In genomic region chr4:31078661-31079060, GRCh38 we compare ENCODE assay signal across 18 cellular contexts.
DNase-seq lines count a peak whose midpoint lies in the region; ATAC-seq and TF ChIP-seq lines count a peak whose summit lies in the region.
"Had no signal": no experiment of that assay in that cellular context is flagged by ENCODE, and none has a peak within 500 bp of the region (broad histone marks: within the 10 kb centered on the region; RNA-seq: fewer than 3 reads in every experiment).

No MANE protein-coding gene starts in this region.

- BruUV-seq in IMR-90 (replicated peaks; lab: Mats Ljungman, UMichigan), result no TSS peak

- no peak for TF ChIP-seq RAD21 in IMR-90 (IDR thresholded peaks at IDR 0.05; ENCODE audit: low read length)

- H3K4me1 ChIP-seq in IMR-90 (ENCODE audit: control insufficient read depth, insufficient read depth, low read length) (no peaks in the 10 kb centered on the region), left ventricle myocardium inferior (peaks cover 3% of the 10 kb centered on the region)
- H3K4me1 ChIP-seq: BLaER1 had no signal

- no peaks in the 10 kb centered on the region for H3K9me1 ChIP-seq in IMR-90 (ENCODE audit: insufficient read depth, low read length)

- no peak overlapping the region for H4K5ac ChIP-seq in IMR-90 (ENCODE audit: low read depth, low read length)

- H3K79me1 ChIP-seq in IMR-90 (ENCODE audit: low read depth in 1 of 2, low read length in 2 of 2), result no peaks in the 10 kb centered on the region

- no peak overlapping the region for H2AK5ac ChIP-seq in IMR-90 (ENCODE audit: low read depth, low read length)

- no peak overlapping the region for H2BK15ac ChIP-seq in IMR-90 (ENCODE audit: low read depth, low read length)

- no peak overlapping the region for H3K14ac ChIP-seq in IMR-90 (replicated peaks; ENCODE audit: low read depth, low read length)

- H3K4me2 ChIP-seq in IMR-90 (ENCODE audit: low read depth, low read length), result no peak overlapping the region
- H3K4me2 ChIP-seq: BLaER1, GM23338 had no signal

- H3K9me3 ChIP-seq in IMR-90 (ENCODE audit: control insufficient read depth, insufficient read depth, low read length), result no peaks in the 10 kb centered on the region
- H3K9me3 ChIP-seq in left ventricle myocardium inferior (replicated peaks), result no peaks in the 10 kb centered on the region
- H3K9me3 ChIP-seq: BLaER1 had no signal

- H3K27ac ChIP-seq in IMR-90 (ENCODE audit: insufficient read depth, low read length), result no peak overlapping the region
- no peak overlapping the region for H3K27ac ChIP-seq in left ventricle myocardium inferior (replicated peaks)
- H3K27ac ChIP-seq: BLaER1, C4-2B had no signal

- TF ChIP-seq CTCF in IMR-90 (conservative IDR thresholded peaks at IDR 0.05; ENCODE audit: low read depth, low read length), result no peak
- no peak for TF ChIP-seq CTCF in left ventricle myocardium inferior (IDR thresholded peaks at IDR 0.05; ENCODE audit: borderline replicate concordance)

- H3K4me3 ChIP-seq in IMR-90 (ENCODE audit: insufficient read depth, low read depth, low read length), result no peak overlapping the region
- H3K4me3 ChIP-seq in left ventricle myocardium inferior, result no peak overlapping the region
- H3K4me3 ChIP-seq: BLaER1, GM12878, GM23338 had no signal

- no peak overlapping the region for H3K23ac ChIP-seq in IMR-90 (ENCODE audit: low read depth, low read length)

- H4K8ac ChIP-seq in IMR-90 (ENCODE audit: low read depth in 2 of 2, low read length in 2 of 2), result no peak overlapping the region

- no peak overlapping the region for H3K9ac ChIP-seq in IMR-90 (ENCODE audit: low read depth, low read length)
- H3K9ac ChIP-seq: BLaER1 had no signal

- H4K20me1 ChIP-seq in IMR-90 (ENCODE audit: insufficient read depth, low read length), result no peaks in the 10 kb centered on the region
- H4K20me1 ChIP-seq: BLaER1 had no signal

- no peak overlapping the region for H2AK9ac ChIP-seq in IMR-90 (replicated peaks; ENCODE audit: low read depth, low read length, poor library complexity)

- in situ Hi-C loops in IMR-90 (cut with MboI; ENCODE audit: low sequenced_read_pairs), result no loop called here

- no peaks in the 10 kb centered on the region for H3K36me3 ChIP-seq in IMR-90 (ENCODE audit: control insufficient read depth, insufficient read depth, low read length)
- no peaks in the 10 kb centered on the region for H3K36me3 ChIP-seq in left ventricle myocardium inferior
- H3K36me3 ChIP-seq: BLaER1 had no signal

- no peak for TF ChIP-seq POLR2A in IMR-90 (IDR thresholded peaks at IDR 0.05; ENCODE audit: low read depth, low read length)

- H2BK120ac ChIP-seq in IMR-90 (ENCODE audit: low read depth, low read length), result no peak overlapping the region

- H3K18ac ChIP-seq in IMR-90 (ENCODE audit: low read depth, low read length), result no peak overlapping the region

- no peak for ATAC-seq in IMR-90 (ENCODE audit: low read depth)
- ATAC-seq: GM12878, GM23338 had no signal

- intact Hi-C loops in IMR-90 (cut with micrococcal nuclease), result no loop called here
- intact Hi-C loops in left ventricle myocardium inferior (cut with micrococcal nuclease), result no loop called here

- no peak overlapping the region for H3K4ac ChIP-seq in IMR-90 (ENCODE audit: low read depth, low read length)

- no peak overlapping the region for H2BK5ac ChIP-seq in IMR-90 (ENCODE audit: low read depth, low read length, poor library complexity, severe bottlenecking)

- H3K27me3 ChIP-seq in IMR-90 (ENCODE audit: control insufficient read depth, insufficient read depth, low read length) (no peaks in the 10 kb centered on the region), left ventricle myocardium inferior (ENCODE audit: low read depth) (no peaks in the 10 kb centered on the region)
- H3K27me3 ChIP-seq: BLaER1 had no signal

- dilution Hi-C loops in IMR-90 (cut with HindIII; ENCODE audit: low sequenced_read_pairs, unreplicated experiment), result no loop called here

- POLR2A ChIA-PET in IMR-90 (lab: Charles Lee; ENCODE audit: unreplicated experiment), result interaction anchor here (0.7 kb wide), 1 partner anchor 366 kb away, joined by 17 read pairs; no protein-coding TSS in a partner anchor

- H3K56ac ChIP-seq in IMR-90 (ENCODE audit: extremely low read depth, insufficient read depth, low read length), result no peak overlapping the region

- no peak overlapping the region for H4K91ac ChIP-seq in IMR-90 (ENCODE audit: insufficient read depth, low read depth, low read length)

- H2BK20ac ChIP-seq in IMR-90 (ENCODE audit: low read depth, low read length), result no peak overlapping the region

- no CpG with 5 or more reads among the region's 1 CpG for WGBS in IMR-90 (ENCODE audit: extremely low coverage in 2 of 2, insufficient read length in 1 of 2), 2 experiments

- DNase-seq in IMR-90 (no peak), amniotic epithelial cell (ENCODE audit: low read depth) (peak; percentile 27), iris pigment epithelial cell (ENCODE audit: low read depth) (peak; percentile 34), left ventricle myocardium inferior (no peak), NCI-H1048 (lab: John Stamatoyannopoulos, UW) (no peak), NCI-H1436 treated with DMSO at 0.1 percent for 48 hours (lab: John Stamatoyannopoulos, UW) (no peak)
- DNase-seq: CD4-positive, alpha-beta T cell; CD8-positive, alpha-beta memory T cell; DMS 273 treated with DMSO at 0.1 percent for 48 hours; DMS79; EL; GDM1; H9; HFFc6 had no signal

- CTCF ChIA-PET in IMR-90 (lab: Yijun Ruan, JAX), result interaction anchor here (0.7 kb wide), 1 partner anchor 121 kb away, joined by 3 read pairs; no protein-coding TSS in a partner anchor

- no peak overlapping the region for H2AFZ ChIP-seq in IMR-90 (replicated peaks; ENCODE audit: low read length, poor library complexity)

TF ChIP-seq in IMR-90, 13 proteins besides CTCF, POLR2A, EP300 and RAD21:
- peak; percentile 70 for TF ChIP-seq CEBPB (IDR thresholded peaks at IDR 0.05; ENCODE audit: low read depth, low read length)
- TF ChIP-seq RCOR1 (IDR thresholded peaks at IDR 0.05; ENCODE audit: insufficient replicate concordance, low read length), result no peak

Comparison
In these comparisons a context has a peak if more than half of its experiments do, and no peak if none do; other contexts are left out.
1. DNase-seq: peak in amniotic epithelial cell (single experiment) and iris pigment epithelial cell (single experiment); none in IMR-90 (single experiment), left ventricle myocardium inferior (single experiment), NCI-H1048 (single experiment) and NCI-H1436 treated with DMSO at 0.1 percent for 48 hours (single experiment).